8 cellular contexts compared by ENCODE assay signal in the genomic region with DNA sequence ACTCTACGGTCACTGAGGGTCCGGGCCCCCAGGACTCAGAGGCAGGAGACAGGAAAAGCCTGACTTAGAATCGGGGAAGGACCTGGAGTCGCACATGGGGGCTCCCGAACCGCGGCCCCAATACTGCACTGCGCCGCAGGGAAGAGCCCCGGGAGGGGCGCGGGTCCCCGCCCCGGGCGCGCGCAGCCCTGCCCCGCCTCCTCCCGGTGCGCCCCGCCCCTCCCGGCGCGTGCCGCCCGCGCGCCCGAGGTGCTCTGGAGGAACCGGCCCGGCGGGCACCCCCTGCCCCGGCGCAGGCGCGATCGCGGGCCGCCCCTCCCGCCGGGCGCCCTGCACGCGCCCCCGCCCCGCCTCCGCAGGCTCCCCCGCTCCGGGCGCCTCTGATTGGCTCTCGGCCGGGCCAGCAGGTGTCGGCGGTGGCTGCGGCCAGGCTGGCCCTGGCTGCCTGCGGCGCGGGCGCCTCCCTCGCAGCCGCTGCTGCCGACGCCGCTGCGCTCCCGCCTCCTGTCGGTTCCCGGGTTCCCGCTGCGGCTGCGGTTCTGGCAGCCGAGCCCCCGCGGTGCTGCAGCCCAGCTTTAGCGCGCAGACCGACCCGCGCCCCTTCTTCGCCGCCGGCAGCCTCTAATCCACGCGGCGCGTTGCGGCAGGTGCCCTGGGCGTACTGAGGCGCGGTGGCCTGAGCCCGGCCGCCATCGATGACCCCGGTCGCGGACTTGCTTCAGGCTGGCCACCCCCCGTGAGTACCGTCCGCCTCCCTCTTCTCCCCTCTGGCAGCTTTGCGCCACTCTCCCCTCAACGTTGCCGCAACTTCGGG.
DNase-seq lines count a peak whose midpoint lies in the region; ATAC-seq and TF ChIP-seq lines count a peak whose summit lies in the region.

A gene (plus strand): TSS at position 429 of the 814 bp plus-strand sequence. CDS start 91,208 bp downstream, outside the sequence.

- peaks cover 70% of the 10 kb centered on the region for H3K27me3 Mint-ChIP-seq in stimulated activated memory B cell treated with anti-CD40 and anti-IgM and Interleukin-4, amounts not matched to agents 10 μg/mL and 1 μg/mL and 100 μg/mL, for 72 hours

- peak within 1 kb of the TSS; percentile 79 for H3K4me3 Mint-ChIP-seq in stimulated activated memory B cell treated with anti-CD40 and anti-IgM and Interleukin-4, amounts not matched to agents 10 μg/mL and 1 μg/mL and 100 μg/mL, for 72 hours

- peaks cover 25% of the 10 kb centered on the region for H3K4me1 Mint-ChIP-seq in stimulated activated memory B cell treated with anti-CD40 and anti-IgM and Interleukin-4, amounts not matched to agents 10 μg/mL and 1 μg/mL and 100 μg/mL, for 72 hours

- no peaks in the 10 kb centered on the region for H3K36me3 Mint-ChIP-seq in stimulated activated memory B cell treated with anti-CD40 and anti-IgM and Interleukin-4, amounts not matched to agents 10 μg/mL and 1 μg/mL and 100 μg/mL, for 72 hours

- ATAC-seq in GM19324 (IDR thresholded peaks at IDR 0.05; ENCODE audit: low FRiP score, unreplicated experiment) = peak; percentile 88
- peak; percentile 80 for ATAC-seq in HG03439 (IDR thresholded peaks at IDR 0.05; ENCODE audit: unreplicated experiment)
- peak; percentile 69 for ATAC-seq in stimulated activated memory B cell treated with anti-CD40 and anti-IgM and Interleukin-4, amounts not matched to agents 10 μg/mL and 1 μg/mL and 100 μg/mL, for 72 hours

- peak; percentile 64 for DNase-seq in COR-L47 (lab: John Stamatoyannopoulos, UW)
- peak; percentile 10 for DNase-seq in NCI-H82 treated with DMSO at 0.1 percent for 48 hours (lab: John Stamatoyannopoulos, UW; ENCODE audit: unreplicated experiment)
- peak in 1 of 2 donors; percentile 37 for DNase-seq in cardiac fibroblast (ENCODE audit: low read depth in 2 of 2)
- peak; percentile 93 for DNase-seq in left kidney (ENCODE audit: low read depth, low spot score)
- DNase-seq in NK-92 treated with Interleukin-12 subunit alpha and Interleukin-12 subunit beta, amount 100 ng/mL, for 24 hours (lab: John Stamatoyannopoulos, UW) = no peak

- no peaks in the 10 kb centered on the region for H3K9me3 Mint-ChIP-seq in stimulated activated memory B cell treated with anti-CD40 and anti-IgM and Interleukin-4, amounts not matched to agents 10 μg/mL and 1 μg/mL and 100 μg/mL, for 72 hours

- TF ChIP-seq CTCF in cardiac fibroblast (IDR thresholded peaks at IDR 0.05; ENCODE audit: low read depth, low read length) = no peak

- H3K4me3 ChIP-seq in cardiac fibroblast (replicated peaks in 1 of 2; ENCODE audit: low read depth in 2 of 2, low read length in 2 of 2) = peak within 1 kb of the TSS; percentile 22 to 52

- H3K27ac Mint-ChIP-seq in stimulated activated memory B cell treated with anti-CD40 and anti-IgM and Interleukin-4, amounts not matched to agents 10 μg/mL and 1 μg/mL and 100 μg/mL, for 72 hours = peak within 1 kb of the TSS; percentile 30
